ENCODE assay signal across 14 cellular contexts in the genomic region with DNA sequence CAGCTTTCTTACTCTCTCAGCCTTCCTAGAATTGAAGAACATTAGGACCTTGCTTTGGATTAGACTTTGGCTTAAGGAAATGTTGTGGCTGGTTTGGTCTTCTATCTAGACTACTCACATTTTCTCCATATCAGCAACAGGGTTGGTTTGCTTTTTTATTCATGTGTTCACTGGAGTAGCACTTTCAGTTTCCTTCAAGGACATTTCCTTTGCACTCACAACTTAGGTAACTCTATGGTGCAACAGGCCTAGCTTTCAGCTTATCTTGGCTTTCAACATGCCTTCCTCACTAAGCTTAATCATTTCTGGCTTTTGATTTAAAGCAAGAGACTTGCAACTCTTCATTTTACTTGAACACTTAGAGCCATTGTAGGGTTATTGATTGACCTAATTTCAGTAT.
DNase-seq lines count a peak whose midpoint lies in the region; ATAC-seq and TF ChIP-seq lines count a peak whose summit lies in the region.
"Had no signal": no experiment of that assay in that cellular context is flagged by ENCODE, and none has a peak within 500 bp of the region (broad histone marks: within the 10 kb centered on the region; RNA-seq: fewer than 3 reads in every experiment).

No MANE protein-coding gene starts in this region.

- peak overlapping the region; percentile 27 for H3K27ac Mint-ChIP-seq in Calu3 (ENCODE audit: unreplicated experiment)
- H3K27ac Mint-ChIP-seq in activated T-helper 17 cell treated with anti-CD3 and anti-CD28 coated beads, Interleukin-2, amount 50 U/mL, for 72 hours = no peak overlapping the region
- H3K27ac Mint-ChIP-seq: activated CD8-positive, alpha-beta T cell treated with anti-CD3 and anti-CD28 coated beads for 36 hours; activated naive CD8-positive, alpha-beta T cell treated with anti-CD3 and anti-CD28 coated beads, Interleukin-2, amount 10 ng/mL, durations not matched to agents 7 days and 5 days had no signal

- H3K4me1 Mint-ChIP-seq in Calu3 (ENCODE audit: low read depth, unreplicated experiment) = peaks cover 39% of the 10 kb centered on the region
- peaks cover 6% of the 10 kb centered on the region for H3K4me1 Mint-ChIP-seq in activated T-helper 17 cell treated with anti-CD3 and anti-CD28 coated beads, Interleukin-2, amount 50 U/mL, for 72 hours

- H3K9me3 Mint-ChIP-seq in Calu3 (ENCODE audit: low read depth, unreplicated experiment) = peaks cover 4% of the 10 kb centered on the region
- peaks cover 11% of the 10 kb centered on the region for H3K9me3 Mint-ChIP-seq in activated T-helper 17 cell treated with anti-CD3 and anti-CD28 coated beads, Interleukin-2, amount 50 U/mL, for 72 hours
- H3K9me3 Mint-ChIP-seq: activated CD8-positive, alpha-beta T cell treated with anti-CD3 and anti-CD28 coated beads for 36 hours had no signal

- H3K4me3 Mint-ChIP-seq in Calu3 (ENCODE audit: low read depth, unreplicated experiment) = no peak overlapping the region
- H3K4me3 Mint-ChIP-seq in activated T-helper 17 cell treated with anti-CD3 and anti-CD28 coated beads, Interleukin-2, amount 50 U/mL, for 72 hours = no peak overlapping the region
- H3K4me3 Mint-ChIP-seq: activated CD8-positive, alpha-beta T cell treated with anti-CD3 and anti-CD28 coated beads for 36 hours; activated naive CD8-positive, alpha-beta T cell treated with anti-CD3 and anti-CD28 coated beads, Interleukin-2, amount 10 ng/mL, durations not matched to agents 7 days and 5 days had no signal

- DNase-seq in Calu3 (no peak), GM20000 (ENCODE audit: low spot score) (no peak), mucosa of gallbladder (ENCODE audit: low spot score) (no peak)
- DNase-seq in activated CD4-positive, CD25-positive, alpha-beta regulatory T cell (lab: John Stamatoyannopoulos, UW) = no peak
- DNase-seq: activated CD8-positive, alpha-beta T cell treated with anti-CD3 and anti-CD28 coated beads for 36 hours; activated naive CD8-positive, alpha-beta T cell treated with anti-CD3 and anti-CD28 coated beads, Interleukin-2, amount 10 ng/mL, durations not matched to agents 7 days and 5 days; left ventricle myocardium superior; stimulated activated CD4-positive, alpha-beta T cell treated with anti-CD3 and anti-CD28 coated beads, Interleukin-2, amount 100 ng/mL, for 24 hours; stimulated activated naive CD4-positive, alpha-beta T cell treated with Interleukin-2 at 50 U/mL for 16 hours; SW 1271 had no signal

- H3K27me3 Mint-ChIP-seq in Calu3 (ENCODE audit: unreplicated experiment) = no peaks in the 10 kb centered on the region
- H3K27me3 Mint-ChIP-seq in activated T-helper 17 cell treated with anti-CD3 and anti-CD28 coated beads, Interleukin-2, amount 50 U/mL, for 72 hours = peaks cover 6% of the 10 kb centered on the region

- TF ChIP-seq CTCF in Calu3 (IDR thresholded peaks at IDR 0.05; ENCODE audit: unreplicated experiment) (no peak), GM20000 (IDR thresholded peaks at IDR 0.05; ENCODE audit: extremely low read depth, missing control alignments) (no peak)

- BruUV-seq in Calu3 (replicated peaks; lab: Mats Ljungman, UMichigan) = no TSS peak

- CTCF ChIA-PET in Calu3 (lab: Charles Lee) = interaction anchor here (0.6 to 2.2 kb wide), 9 partner anchors 10 to 98 kb away, joined by 3 to 21 read pairs (median 4); no protein-coding TSS in a partner anchor

- intact Hi-C loops in Calu3 (cut with micrococcal nuclease; ENCODE audit: unreplicated experiment) = no loop called here

- ATAC-seq in GM19452 (IDR thresholded peaks at IDR 0.05; ENCODE audit: unreplicated experiment) = peak; percentile 89
- ATAC-seq in HG03064 (IDR thresholded peaks at IDR 0.05; ENCODE audit: low read depth, unreplicated experiment) = peak; percentile 97
- peak; percentile 45 for ATAC-seq in activated T-helper 17 cell treated with anti-CD3 and anti-CD28 coated beads, Interleukin-2, amount 50 U/mL, for 72 hours (replicated peaks)
- no peak for ATAC-seq in HG03439 (IDR thresholded peaks at IDR 0.05; ENCODE audit: unreplicated experiment)
- ATAC-seq: activated CD8-positive, alpha-beta T cell treated with anti-CD3 and anti-CD28 coated beads for 36 hours; left ventricle myocardium superior had no signal

- H3K36me3 Mint-ChIP-seq in Calu3 (ENCODE audit: insufficient read depth, unreplicated experiment) = no peaks in the 10 kb centered on the region
- no peaks in the 10 kb centered on the region for H3K36me3 Mint-ChIP-seq in activated T-helper 17 cell treated with anti-CD3 and anti-CD28 coated beads, Interleukin-2, amount 50 U/mL, for 72 hours (ENCODE audit: low read depth)
